ENCODE assay signal across 1 cellular context in genomic region chr3:189519458-189519857, GRCh38.
TF ChIP-seq lines count a peak whose summit lies in the region.

No MANE protein-coding gene starts in this region.

TF ChIP-seq in GM12878, 131 proteins besides CTCF, POLR2A, EP300 and RAD21 (continued from another document):
- TF ChIP-seq ZBTB33 (IDR thresholded peaks at IDR 0.05): no peak
- peak; percentile 49 for TF ChIP-seq JUNB (IDR thresholded peaks at IDR 0.05)
- no peak for TF ChIP-seq IRF4 (IDR thresholded peaks at IDR 0.05; ENCODE audit: low read depth, low read length)
- TF ChIP-seq TBL1XR1 (IDR thresholded peaks at IDR 0.05; ENCODE audit: low read depth, low read length): no peak
- TF ChIP-seq RELA (IDR thresholded peaks at IDR 0.05; ENCODE audit: borderline replicate concordance, partially characterized antibody): no peak
- TF ChIP-seq MYB (IDR thresholded peaks at IDR 0.05; ENCODE audit: borderline replicate concordance, low read depth, low read length): no peak
- no peak for TF ChIP-seq MXI1 (IDR thresholded peaks at IDR 0.05; ENCODE audit: low read depth, low read length)
- TF ChIP-seq PML (IDR thresholded peaks at IDR 0.05; ENCODE audit: low read length): no peak
- TF ChIP-seq CEBPB (IDR thresholded peaks at IDR 0.05; ENCODE audit: borderline replicate concordance in 1 of 2, low read depth in 2 of 2, low read length in 2 of 2): no peak
- TF ChIP-seq ZBTB11 (CRISPR knock-in tag; IDR thresholded peaks at IDR 0.05): no peak
- no peak for TF ChIP-seq RCOR1 (conservative IDR thresholded peaks at IDR 0.05; ENCODE audit: low read depth, low read length)
- no peak for TF ChIP-seq MAX (IDR thresholded peaks at IDR 0.05; ENCODE audit: low read depth, low read length)
- no peak for TF ChIP-seq ZNF384 (IDR thresholded peaks at IDR 0.05; ENCODE audit: borderline replicate concordance, low read depth, low read length)
- TF ChIP-seq NR2C2 (IDR thresholded peaks at IDR 0.05; ENCODE audit: borderline replicate concordance, control insufficient read depth, insufficient read length, low read depth): no peak
- TF ChIP-seq PRDM15 (CRISPR knock-in tag; IDR thresholded peaks at IDR 0.05): no peak
